Comparison of ENCODE assay signal across 31 cellular contexts in the genomic region with DNA sequence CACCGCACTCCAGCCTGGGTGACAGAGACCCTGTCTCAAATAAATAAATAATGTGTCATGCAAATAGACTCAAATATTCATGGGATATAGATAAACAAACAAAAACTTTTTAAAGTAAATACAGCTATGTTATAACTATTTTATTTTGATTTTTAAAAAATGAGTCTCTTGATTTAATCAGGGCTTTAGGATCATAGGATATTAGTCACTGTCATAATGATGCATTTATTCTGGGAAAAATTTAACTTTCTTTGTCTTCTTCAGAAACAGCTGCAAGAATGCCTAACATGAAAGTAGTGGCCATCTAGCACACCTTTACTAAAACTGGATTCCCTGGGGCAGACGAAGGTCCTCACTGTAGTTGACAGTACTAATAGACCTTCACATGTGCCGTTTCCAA.
"Had no signal": no experiment of that assay in that cellular context is flagged by ENCODE, and none has a peak within 500 bp of the region (broad histone marks: within the 10 kb centered on the region; RNA-seq: fewer than 3 reads in every experiment).

No MANE protein-coding gene starts in this region.

- H3K4me1 ChIP-seq: adrenal gland, ascending aorta, body of pancreas, breast epithelium had no signal

- ATAC-seq: activated naive CD4-positive, alpha-beta T cell treated with anti-CD3 and anti-CD28 coated beads, Interleukin-2, amount 50 U/mL, for 72 hours; activated naive CD8-positive, alpha-beta T cell treated with anti-CD3 and anti-CD28 coated beads, Interleukin-2, amount 50 U/mL, for 24 hours; activated T-cell treated with anti-CD3 and anti-CD28 coated beads, Interleukin-2, amount 50 U/mL, for 4 hours; activated T-cell treated with anti-CD3 and anti-CD28 coated beads, Interleukin-2, amount 50 U/mL, for 72 hours; activated T-helper 17 cell treated with anti-CD3 and anti-CD28 coated beads, Interleukin-2, amount 50 U/mL, for 72 hours; body of pancreas had no signal

- H3K27ac ChIP-seq: adrenal gland, ascending aorta, body of pancreas, brain microvascular endothelial cell, breast epithelium, cardiac muscle cell had no signal

- H3K27me3 ChIP-seq: adrenal gland, ascending aorta, body of pancreas, brain microvascular endothelial cell, breast epithelium, cardiac muscle cell had no signal

- H3K36me3 ChIP-seq: adrenal gland, ascending aorta, brain microvascular endothelial cell, breast epithelium, cardiac muscle cell had no signal

- DNase-seq: activated effector memory CD4-positive, alpha-beta T cell treated with anti-CD3 and anti-CD28 coated beads, Interleukin-2, amount 50 U/mL, for 16 hours; activated effector memory CD4-positive, alpha-beta T cell treated with Interleukin-2 at 50 U/mL for 16 hours; activated gamma-delta T cell; activated gamma-delta T cell treated with Interleukin-2 at 50 U/mL for 16 hours; activated naive CD4-positive, alpha-beta T cell; activated naive CD4-positive, alpha-beta T cell treated with anti-CD3 and anti-CD28 coated beads for 36 hours; activated naive CD4-positive, alpha-beta T cell treated with anti-CD3 and anti-CD28 coated beads, Interleukin-2, amount 10 ng/mL, durations not matched to agents 7 days and 5 days; activated naive CD4-positive, alpha-beta T cell treated with anti-CD3 and anti-CD28 coated beads, Interleukin-2, amount 50 U/mL, for 16 hours; activated naive CD4-positive, alpha-beta T cell treated with Interleukin-2 at 50 U/mL for 16 hours; activated naive CD8-positive, alpha-beta T cell treated with anti-CD3 and anti-CD28 coated beads for 36 hours; activated naive CD8-positive, alpha-beta T cell treated with anti-CD3 and anti-CD28 coated beads, Interleukin-2, amount 10 ng/mL, durations not matched to agents 7 days and 5 days; activated naive CD8-positive, alpha-beta T cell treated with anti-CD3 and anti-CD28 coated beads, Interleukin-2, amount 50 U/mL, for 24 hours; activated T-cell treated with anti-CD3 and anti-CD28 coated beads, Interleukin-2, amount 50 U/mL, for 1 hour; activated T-cell treated with anti-CD3 and anti-CD28 coated beads, Interleukin-2, amount 50 U/mL, for 24 hours; activated T-cell treated with anti-CD3 and anti-CD28 coated beads, Interleukin-2, amount 50 U/mL, for 4 hours; activated T-cell treated with anti-CD3 and anti-CD28 coated beads, Interleukin-2, amount 50 U/mL, for 48 hours; activated T-cell treated with anti-CD3 and anti-CD28 coated beads, Interleukin-2, amount 50 U/mL, for 72 hours; adrenal gland; amniotic stem cell; amygdala; anterior cingulate cortex; aorta; body of pancreas; brain microvascular endothelial cell; caudate nucleus; central memory CD4-positive, alpha-beta T cell had no signal

- H3K4me3 ChIP-seq: adrenal gland, ascending aorta, body of pancreas, breast epithelium, cardiac muscle cell had no signal

- H3K9me3 ChIP-seq: adrenal gland, ascending aorta, body of pancreas, breast epithelium had no signal
